ENCODE assay signal across 9 cellular contexts in the genomic region with DNA sequence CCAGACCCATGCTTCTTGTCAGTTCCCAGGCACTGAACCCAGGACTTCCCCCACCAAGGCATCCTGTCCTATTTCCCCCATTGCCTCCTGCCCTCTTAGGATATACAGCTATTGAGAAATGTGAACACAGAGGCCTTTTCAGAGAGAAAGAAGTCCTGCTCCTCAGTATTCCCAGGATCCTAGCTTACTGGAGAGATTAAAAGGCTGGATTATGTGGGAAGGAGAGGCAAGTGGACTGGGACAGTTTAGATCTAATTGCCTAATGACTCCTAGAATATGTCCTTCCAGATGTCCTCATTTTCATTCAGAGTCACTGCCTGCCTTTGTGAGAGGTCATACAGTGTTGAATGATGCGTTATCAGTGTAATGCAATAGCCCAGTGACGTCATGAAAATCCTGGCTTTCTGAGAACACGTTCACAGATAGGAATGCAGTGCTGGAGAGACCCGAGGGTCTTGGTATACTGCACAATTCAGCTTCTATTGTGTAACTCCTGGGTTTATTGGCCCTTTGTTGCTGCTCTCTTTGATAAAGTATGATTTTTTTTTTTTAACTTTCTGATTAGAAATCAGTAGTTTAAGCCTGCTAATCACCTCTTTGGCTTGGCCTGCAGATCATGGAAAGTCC. TPM values are rescaled to one million over a fixed set of nuclear protein-coding genes. Genes with fewer than 3 reads are reported as not detected.
DNase-seq lines count a peak whose midpoint lies in the region; ATAC-seq and TF ChIP-seq lines count a peak whose summit lies in the region.
"Had no signal": no experiment of that assay in that cellular context is flagged by ENCODE, and none has a peak within 500 bp of the region (broad histone marks: within the 10 kb centered on the region; RNA-seq: fewer than 3 reads in every experiment).

No MANE protein-coding gene starts in this region.

- 20% methylated on average over 4 of the region's 4 CpGs for WGBS in liver

- no peaks in the 10 kb centered on the region for H3K27me3 Mint-ChIP-seq in brain

- H3K36me3 ChIP-seq in MG63 (peaks cover 4% of the 10 kb centered on the region; the same call in 1 of the 2 replicates), liver (ENCODE audit: control insufficient read depth in 4 of 4, insufficient read depth in 3 of 4, low read depth in 1 of 4, low read length in 3 of 4) (no peaks in the 10 kb centered on the region)

- H3K27ac ChIP-seq in C4-2B (peak overlapping the region; percentile 78), liver (ENCODE audit: low read depth in 1 of 2, low read length in 2 of 2) (peak overlapping the region; percentile 91 to 95)

- H3K4me1 Mint-ChIP-seq in brain: peaks cover 56% of the 10 kb centered on the region

- H3K27ac Mint-ChIP-seq in brain: peak overlapping the region; percentile 58 to 93 (median 77)

- no peaks in the 10 kb centered on the region for H3K9me3 ChIP-seq in MG63
- H3K9me3 ChIP-seq in liver (ENCODE audit: control insufficient read depth in 4 of 4, low read length in 3 of 4): no peaks in the 10 kb centered on the region

- peak; percentile 71 for DNase-seq in MG63
- no peak for DNase-seq in DMS79 (lab: John Stamatoyannopoulos, UW)
- DNase-seq: cortex of kidney had no signal

- H3K36me3 Mint-ChIP-seq in brain: no peaks in the 10 kb centered on the region

- H3K4me3 Mint-ChIP-seq in brain: peak overlapping the region in 2 of 5 experiments; percentile 6 to 27

- no peak for ATAC-seq in GM18861 (IDR thresholded peaks at IDR 0.05; ENCODE audit: unreplicated experiment)
- ATAC-seq in GM21515 (IDR thresholded peaks at IDR 0.05; ENCODE audit: unreplicated experiment): no peak
- no peak for ATAC-seq in GM19328 (IDR thresholded peaks at IDR 0.05; ENCODE audit: unreplicated experiment)

- no peak overlapping the region for H3K9ac ChIP-seq in liver (ENCODE audit: low read depth in 1 of 2, low read length in 2 of 2)

- H3K9me3 Mint-ChIP-seq in brain: peaks cover 0 to 2% (median 0%) of the 10 kb centered on the region in 5 experiments

- no peak for TF ChIP-seq CTCF in C4-2B (conservative IDR thresholded peaks at IDR 0.05)
- TF ChIP-seq CTCF in brain (conservative IDR thresholded peaks at IDR 0.05): no peak
- TF ChIP-seq CTCF in liver (IDR thresholded peaks at IDR 0.05; ENCODE audit: low read depth, low read length, missing input control): no peak

- H3K4me1 ChIP-seq in liver (ENCODE audit: control insufficient read depth in 4 of 4, insufficient read depth in 4 of 4, low read length in 3 of 4): peaks cover 7 to 46% (median 33%) of the 10 kb centered on the region in 4 donors

- TF ChIP-seq RAD21 in liver (IDR thresholded peaks at IDR 0.05): peak in 1 of 2 donors; percentile 28

- H3K27me3 ChIP-seq in MG63: no peaks in the 10 kb centered on the region
- H3K27me3 ChIP-seq in liver (ENCODE audit: control insufficient read depth in 4 of 4, insufficient read depth in 4 of 4, low read length in 3 of 4): no peaks in the 10 kb centered on the region

- H3K4me3 ChIP-seq in MG63 (no peak overlapping the region), liver (ENCODE audit: low read depth in 1 of 3, low read length in 3 of 3) (no peak overlapping the region)

TF ChIP-seq in liver, 16 proteins besides CTCF, POLR2A, EP300 and RAD21:
- TF ChIP-seq NR2F2 (IDR thresholded peaks at IDR 0.05) (no peak), HNF4A (conservative IDR thresholded peaks at IDR 0.05) (peak; percentile 52 to 54), YY1 (IDR thresholded peaks at IDR 0.05) (peak; percentile 24), JUND (IDR thresholded peaks at IDR 0.05) (peak; percentile 88 to 93), RXRA (IDR thresholded peaks at IDR 0.05) (peak; percentile 64 to 70), FOXA2 (IDR thresholded peaks at IDR 0.05) (no peak), SP1 (IDR thresholded peaks at IDR 0.05) (peak; percentile 55)
- TF ChIP-seq, protein P1, sequence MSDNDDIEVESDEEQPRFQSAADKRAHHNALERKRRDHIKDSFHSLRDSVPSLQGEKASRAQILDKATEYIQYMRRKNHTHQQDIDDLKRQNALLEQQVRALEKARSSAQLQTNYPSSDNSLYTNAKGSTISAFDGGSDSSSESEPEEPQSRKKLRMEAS (IDR thresholded peaks at IDR 0.05): no peak
- TF ChIP-seq, protein P2, sequence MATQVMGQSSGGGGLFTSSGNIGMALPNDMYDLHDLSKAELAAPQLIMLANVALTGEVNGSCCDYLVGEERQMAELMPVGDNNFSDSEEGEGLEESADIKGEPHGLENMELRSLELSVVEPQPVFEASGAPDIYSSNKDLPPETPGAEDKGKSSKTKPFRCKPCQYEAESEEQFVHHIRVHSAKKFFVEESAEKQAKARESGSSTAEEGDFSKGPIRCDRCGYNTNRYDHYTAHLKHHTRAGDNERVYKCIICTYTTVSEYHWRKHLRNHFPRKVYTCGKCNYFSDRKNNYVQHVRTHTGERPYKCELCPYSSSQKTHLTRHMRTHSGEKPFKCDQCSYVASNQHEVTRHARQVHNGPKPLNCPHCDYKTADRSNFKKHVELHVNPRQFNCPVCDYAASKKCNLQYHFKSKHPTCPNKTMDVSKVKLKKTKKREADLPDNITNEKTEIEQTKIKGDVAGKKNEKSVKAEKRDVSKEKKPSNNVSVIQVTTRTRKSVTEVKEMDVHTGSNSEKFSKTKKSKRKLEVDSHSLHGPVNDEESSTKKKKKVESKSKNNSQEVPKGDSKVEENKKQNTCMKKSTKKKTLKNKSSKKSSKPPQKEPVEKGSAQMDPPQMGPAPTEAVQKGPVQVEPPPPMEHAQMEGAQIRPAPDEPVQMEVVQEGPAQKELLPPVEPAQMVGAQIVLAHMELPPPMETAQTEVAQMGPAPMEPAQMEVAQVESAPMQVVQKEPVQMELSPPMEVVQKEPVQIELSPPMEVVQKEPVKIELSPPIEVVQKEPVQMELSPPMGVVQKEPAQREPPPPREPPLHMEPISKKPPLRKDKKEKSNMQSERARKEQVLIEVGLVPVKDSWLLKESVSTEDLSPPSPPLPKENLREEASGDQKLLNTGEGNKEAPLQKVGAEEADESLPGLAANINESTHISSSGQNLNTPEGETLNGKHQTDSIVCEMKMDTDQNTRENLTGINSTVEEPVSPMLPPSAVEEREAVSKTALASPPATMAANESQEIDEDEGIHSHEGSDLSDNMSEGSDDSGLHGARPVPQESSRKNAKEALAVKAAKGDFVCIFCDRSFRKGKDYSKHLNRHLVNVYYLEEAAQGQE (IDR thresholded peaks at IDR 0.05): peak; percentile 57
- TF ChIP-seq, protein P3, sequence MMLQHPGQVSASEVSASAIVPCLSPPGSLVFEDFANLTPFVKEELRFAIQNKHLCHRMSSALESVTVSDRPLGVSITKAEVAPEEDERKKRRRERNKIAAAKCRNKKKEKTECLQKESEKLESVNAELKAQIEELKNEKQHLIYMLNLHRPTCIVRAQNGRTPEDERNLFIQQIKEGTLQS (IDR thresholded peaks at IDR 0.05): peak; percentile 43

RNA-seq across cellular contexts. Expression of a gene that starts 26.2 kb away (rescaled TPM):
- total RNA-seq in MG63 (2014; rRNA removed; shearing (Covaris generic); ENCODE audit: low replicate concordance): 15.9 and 38.3 TPM in 2 replicates
- 29.0 TPM for polyA plus RNA-seq in brain (ENCODE audit: insufficient read depth, low read depth, low replicate concordance)
- 10 to 100 TPM in 1 of 2 donors, 1 to 10 TPM in 1; 5.9 to 25.1 TPM for total RNA-seq in liver
- 10 to 100 TPM in 1 of 2 donors, 1 to 10 TPM in 1; 6.2 to 23.3 TPM for polyA plus RNA-seq in liver
